In the genomic region with DNA sequence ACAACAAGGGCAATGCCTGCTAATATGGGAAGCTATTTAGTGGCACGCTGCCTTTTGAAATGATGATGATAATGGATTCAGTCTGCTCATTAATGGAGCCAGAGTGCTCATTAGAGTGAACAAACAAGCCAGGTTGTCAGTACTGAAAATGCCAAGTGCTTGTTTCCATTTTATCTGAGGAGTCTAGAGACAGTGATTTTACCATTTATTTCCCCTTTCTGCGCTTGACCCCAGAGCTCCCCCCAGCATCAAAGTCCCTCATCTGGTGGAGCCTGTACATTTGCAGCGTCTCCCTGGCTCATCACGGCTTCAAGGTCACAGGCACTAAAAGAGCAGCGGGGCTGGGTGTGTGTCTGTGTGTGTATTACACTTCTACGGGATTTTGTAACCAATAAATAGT, we compare ENCODE assay signal across 8 cellular contexts.
DNase-seq lines count a peak whose midpoint lies in the region; ATAC-seq and TF ChIP-seq lines count a peak whose summit lies in the region.

No MANE protein-coding gene starts in this region.

- peaks cover 2% of the 10 kb centered on the region for H3K36me3 Mint-ChIP-seq in activated naive CD4-positive, alpha-beta T cell treated with anti-CD3 and anti-CD28 coated beads, Interleukin-2, amount 50 U/mL, for 24 hours
- no peaks in the 10 kb centered on the region for H3K36me3 Mint-ChIP-seq in activated CD8-positive, alpha-beta T cell treated with anti-CD3 and anti-CD28 coated beads for 36 hours (ENCODE audit: low read depth)

- no peaks in the 10 kb centered on the region for H3K9me3 ChIP-seq in tibial nerve

- H3K36me3 ChIP-seq in tibial nerve: no peaks in the 10 kb centered on the region

- H3K4me3 ChIP-seq in tibial nerve: peak overlapping the region; percentile 29 to 57 (median 41)

- no peak for TF ChIP-seq POLR2A in tibial nerve (IDR thresholded peaks at IDR 0.05)

- peaks cover 0 to 7% of the 10 kb centered on the region in 2 donors for H3K27me3 ChIP-seq in tibial nerve

- TF ChIP-seq EP300 in tibial nerve (IDR thresholded peaks at IDR 0.05): no peak

- peak overlapping the region; percentile 59 for H3K4me3 Mint-ChIP-seq in activated naive CD4-positive, alpha-beta T cell treated with anti-CD3 and anti-CD28 coated beads, Interleukin-2, amount 50 U/mL, for 24 hours
- peak overlapping the region; percentile 58 for H3K4me3 Mint-ChIP-seq in activated CD8-positive, alpha-beta T cell treated with anti-CD3 and anti-CD28 coated beads for 36 hours

- no peak for TF ChIP-seq CTCF in activated CD8-positive, alpha-beta T cell treated with anti-CD3 and anti-CD28 coated beads for 36 hours (IDR thresholded peaks at IDR 0.05)
- TF ChIP-seq CTCF in tibial nerve (IDR thresholded peaks at IDR 0.05): no peak

- intact Hi-C loops in activated CD8-positive, alpha-beta T cell treated with anti-CD3 and anti-CD28 coated beads for 36 hours (cut with micrococcal nuclease): no loop called here
- intact Hi-C loops in left colon (cut with DNase I, micrococcal nuclease): no loop called here

- peaks cover 8% of the 10 kb centered on the region for H3K9me3 Mint-ChIP-seq in activated naive CD4-positive, alpha-beta T cell treated with anti-CD3 and anti-CD28 coated beads, Interleukin-2, amount 50 U/mL, for 24 hours
- H3K9me3 Mint-ChIP-seq in activated CD8-positive, alpha-beta T cell treated with anti-CD3 and anti-CD28 coated beads for 36 hours: no peaks in the 10 kb centered on the region

- no peak overlapping the region for H3K27ac ChIP-seq in tibial nerve

- no peak overlapping the region for H3K27ac Mint-ChIP-seq in activated naive CD4-positive, alpha-beta T cell treated with anti-CD3 and anti-CD28 coated beads, Interleukin-2, amount 50 U/mL, for 24 hours
- H3K27ac Mint-ChIP-seq in activated CD8-positive, alpha-beta T cell treated with anti-CD3 and anti-CD28 coated beads for 36 hours: no peak overlapping the region

- peaks cover 0 to 23% (median 0%) of the 10 kb centered on the region in 4 donors for H3K4me1 ChIP-seq in tibial nerve

- POLR2A ChIA-PET in activated CD8-positive, alpha-beta T cell treated with anti-CD3 and anti-CD28 coated beads for 36 hours (lab: Charles Lee): no interaction called here

- H3K4me1 Mint-ChIP-seq in activated naive CD4-positive, alpha-beta T cell treated with anti-CD3 and anti-CD28 coated beads, Interleukin-2, amount 50 U/mL, for 24 hours: peaks cover 7% of the 10 kb centered on the region
- H3K4me1 Mint-ChIP-seq in activated CD8-positive, alpha-beta T cell treated with anti-CD3 and anti-CD28 coated beads for 36 hours (ENCODE audit: low read depth): peaks cover 7% of the 10 kb centered on the region

- WGBS in tibial nerve, 2 donors: 7 to 8% methylated on average over 6 of the region's 6 CpGs

- H3K27me3 Mint-ChIP-seq in activated naive CD4-positive, alpha-beta T cell treated with anti-CD3 and anti-CD28 coated beads, Interleukin-2, amount 50 U/mL, for 24 hours: peaks cover 29% of the 10 kb centered on the region
- peaks cover 24% of the 10 kb centered on the region for H3K27me3 Mint-ChIP-seq in activated CD8-positive, alpha-beta T cell treated with anti-CD3 and anti-CD28 coated beads for 36 hours

- ATAC-seq in activated CD8-positive, alpha-beta T cell treated with anti-CD3 and anti-CD28 coated beads for 36 hours: no peak
- ATAC-seq in left colon (peak; percentile 23), HG03025 (IDR thresholded peaks at IDR 0.05; ENCODE audit: low FRiP score, unreplicated experiment) (no peak)

- CTCF ChIA-PET in activated CD8-positive, alpha-beta T cell treated with anti-CD3 and anti-CD28 coated beads for 36 hours (lab: Charles Lee): interaction anchor here (1.3 kb wide), 1 partner anchor 38 kb away, joined by 3 read pairs; no protein-coding TSS in a partner anchor

- DNase-seq in activated naive CD4-positive, alpha-beta T cell treated with anti-CD3 and anti-CD28 coated beads, Interleukin-2, amount 50 U/mL, for 16 hours: no peak
- DNase-seq in activated CD8-positive, alpha-beta T cell treated with anti-CD3 and anti-CD28 coated beads for 36 hours: no peak
- DNase-seq in left colon: no peak
- no peak for DNase-seq in tibial nerve (ENCODE audit: low spot score in 2 of 2)
- no peak for DNase-seq in midbrain (lab: John Stamatoyannopoulos, UW)
- no peak for DNase-seq in stimulated activated CD4-positive, alpha-beta T cell treated with anti-CD3 and anti-CD28 coated beads, Interleukin-4, amount 100 ng/mL, for 1 hour
